12 cellular contexts compared by ENCODE assay signal in the genomic region with DNA sequence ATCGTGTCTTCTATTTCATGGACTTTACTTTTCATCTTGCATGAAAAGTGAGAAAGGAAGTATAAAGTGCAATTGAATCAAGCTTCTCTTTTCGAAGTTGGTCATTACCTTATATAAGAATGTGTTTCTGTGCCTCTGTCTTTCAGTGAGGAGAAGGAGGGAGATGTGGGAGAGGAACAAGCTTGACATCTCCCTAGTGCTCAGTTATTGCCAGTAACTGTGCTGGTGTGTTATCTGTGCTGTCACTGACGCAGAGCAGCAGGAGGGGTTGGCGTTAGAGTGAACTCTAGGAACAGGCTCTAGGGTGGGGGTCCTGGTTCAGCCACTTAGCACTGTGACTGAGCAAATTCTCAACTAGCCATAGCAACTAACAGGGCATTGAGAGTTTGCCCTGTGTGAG. TPM values are rescaled to one million over a fixed set of nuclear protein-coding genes. Genes with fewer than 3 reads are reported as not detected.
DNase-seq lines count a peak whose midpoint lies in the region; ATAC-seq and TF ChIP-seq lines count a peak whose summit lies in the region.
"Had no signal": no experiment of that assay in that cellular context is flagged by ENCODE, and none has a peak within 500 bp of the region (broad histone marks: within the 10 kb centered on the region; RNA-seq: fewer than 3 reads in every experiment).

No MANE protein-coding gene starts in this region.

- 35% methylated on average over 4 of the region's 4 CpGs for WGBS in right cardiac atrium
- WGBS in hepatocyte (ENCODE audit: low lambda C conversion rate, missing lambda C conversion rate), result 62% methylated on average over 4 of the region's 4 CpGs

- no peaks in the 10 kb centered on the region for H3K36me3 ChIP-seq in BLaER1
- no peaks in the 10 kb centered on the region for H3K36me3 ChIP-seq in hepatocyte (replicated peaks; ENCODE audit: insufficient read depth, low read depth)
- H3K36me3 ChIP-seq: HAP-1 had no signal

- no peak for TF ChIP-seq CTCF in hepatocyte (IDR thresholded peaks at IDR 0.05; ENCODE audit: poor library complexity)

- intact Hi-C loops in right cardiac atrium (cut with DNase I), result no loop called here
- intact Hi-C loops in posterior vena cava (cut with DNase I), result no loop called here

- peak overlapping the region; percentile 58 for H3K4me2 ChIP-seq in BLaER1
- H3K4me2 ChIP-seq in hepatocyte, result no peak overlapping the region
- H3K4me2 ChIP-seq: KMS-11 had no signal

- no peak overlapping the region for H3K9ac ChIP-seq in BLaER1
- H3K9ac ChIP-seq: KMS-11 had no signal

- H4K20me1 ChIP-seq in BLaER1 (no peaks in the 10 kb centered on the region), hepatocyte (ENCODE audit: insufficient read depth, poor library complexity, severe bottlenecking) (no peaks in the 10 kb centered on the region)

- H3K27me3 ChIP-seq in BLaER1 (no peaks in the 10 kb centered on the region), right cardiac atrium (ENCODE audit: control insufficient read depth, insufficient read depth) (no peaks in the 10 kb centered on the region), hepatocyte (no peaks in the 10 kb centered on the region)

- H3K4me3 ChIP-seq in BLaER1, result no peak overlapping the region
- H3K4me3 ChIP-seq in right cardiac atrium (ENCODE audit: low read length), result no peak overlapping the region
- H3K4me3 ChIP-seq in hepatocyte, result no peak overlapping the region
- H3K4me3 ChIP-seq: HAP-1 had no signal

- H3K9me3 ChIP-seq in BLaER1 (peaks cover 13% of the 10 kb centered on the region), right cardiac atrium (ENCODE audit: control insufficient read depth, low read length) (no peaks in the 10 kb centered on the region), hepatocyte (ENCODE audit: low read depth) (no peaks in the 10 kb centered on the region)
- H3K9me3 ChIP-seq: HAP-1 had no signal

- no peak overlapping the region for H3K27ac ChIP-seq in BLaER1
- H3K27ac ChIP-seq in right cardiac atrium (ENCODE audit: low read length), result no peak overlapping the region
- no peak overlapping the region for H3K27ac ChIP-seq in hepatocyte
- H3K27ac ChIP-seq: KMS-11 had no signal

- H3K79me2 ChIP-seq in hepatocyte, result no peaks in the 10 kb centered on the region

- H2AFZ ChIP-seq in hepatocyte, result no peak overlapping the region

- ATAC-seq in GM21423 (IDR thresholded peaks at IDR 0.05; ENCODE audit: unreplicated experiment) (peak; percentile 19), HG03432 (IDR thresholded peaks at IDR 0.05; ENCODE audit: unreplicated experiment) (peak; percentile 26), right cardiac atrium (peak; percentile 75 to 76)

- no peaks in the 10 kb centered on the region for H3K9me2 ChIP-seq in hepatocyte (replicated peaks; ENCODE audit: insufficient read depth)

- DNase-seq in right cardiac atrium, result peak in 1 of 3 donors; percentile 45
- no peak for DNase-seq in hepatocyte (ENCODE audit: low spot score)
- no peak for DNase-seq in RPMI8226
- no peak for DNase-seq in posterior vena cava (ENCODE audit: low spot score)
- no peak for DNase-seq in COLO668 (lab: John Stamatoyannopoulos, UW; ENCODE audit: unreplicated experiment)
- DNase-seq: NCI-H69, T-helper 17 cell had no signal

- H3K4me1 ChIP-seq in BLaER1 (peaks cover 27% of the 10 kb centered on the region), right cardiac atrium (ENCODE audit: control insufficient read depth, insufficient read depth, low read length) (no peaks in the 10 kb centered on the region), hepatocyte (ENCODE audit: insufficient read depth) (no peaks in the 10 kb centered on the region)
- H3K4me1 ChIP-seq: HAP-1 had no signal

RNA-seq across cellular contexts. Expression of a gene that starts 34.0 kb away (rescaled TPM):
- 10 to 100 TPM; 10.2 to 13.6 (median 12.7) TPM for total RNA-seq in right cardiac atrium
- polyA plus RNA-seq in right cardiac atrium, result 5.1 TPM
- 32.8 and 35.6 TPM in 2 replicates for total RNA-seq in hepatocyte
- 10.0 and 10.5 TPM in 2 replicates for polyA plus RNA-seq in hepatocyte
- 10 to 100 TPM; 13.9 to 16.9 TPM for total RNA-seq in posterior vena cava

Comparison
In these comparisons a context has a peak if more than half of its experiments do, and no peak if none do; other contexts are left out.
1. ATAC-seq: peak in every context shown above with its lines; median percentile 76 in right cardiac atrium; 26 in HG03432; 19 in GM21423.